Comparison of ENCODE assay signal across 19 cellular contexts in the genomic region with DNA sequence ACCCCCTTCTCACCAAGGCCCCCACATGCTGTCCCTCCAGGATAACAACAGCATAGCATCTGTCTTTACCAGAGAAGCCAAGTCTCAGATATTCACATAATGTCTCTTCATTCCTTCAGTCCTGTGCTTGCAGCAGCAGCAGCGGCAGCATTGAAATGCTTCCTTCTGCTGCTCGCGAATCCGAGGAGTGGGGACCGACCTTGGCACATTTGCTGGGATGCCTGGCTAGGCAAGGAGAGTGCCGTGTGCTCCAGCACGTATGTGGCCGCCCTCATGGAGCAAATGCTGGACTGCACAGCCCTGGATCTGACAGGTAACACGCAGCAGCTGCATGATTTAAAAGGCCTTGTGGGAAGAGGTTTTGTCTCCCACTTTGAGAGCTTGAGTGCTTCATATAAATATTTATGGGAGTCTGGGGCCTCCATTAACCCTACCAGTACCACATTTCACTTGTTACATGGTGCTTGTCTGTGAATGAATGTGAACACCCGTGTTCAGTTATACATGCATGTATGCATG. TPM values are rescaled to one million over a fixed set of nuclear protein-coding genes. Genes with fewer than 3 reads are reported as not detected.
A peak's percentile ranks its signal among the peaks of the same experiment; 100 is the strongest.
DNase-seq lines count a peak whose midpoint lies in the region; ATAC-seq, FAIRE-seq and TF ChIP-seq lines count a peak whose summit lies in the region.
"Had no signal": no experiment of that assay in that cellular context is flagged by ENCODE, and none has a peak within 500 bp of the region (broad histone marks: within the 10 kb centered on the region; RNA-seq: fewer than 3 reads in every experiment).

No MANE protein-coding gene starts in this region.

- no peak for TF ChIP-seq CTCF in HepG2 (CRISPR knock-in tag; IDR thresholded peaks at IDR 0.05)
- TF ChIP-seq CTCF in right lobe of liver (IDR thresholded peaks at IDR 0.05) = no peak
- no peak for TF ChIP-seq CTCF in thyroid gland (IDR thresholded peaks at IDR 0.05)
- TF ChIP-seq CTCF in upper lobe of left lung (IDR thresholded peaks at IDR 0.05) = no peak

- H3K27ac ChIP-seq in HepG2 (ENCODE audit: extremely low read length, insufficient read depth, low read length) = no peak overlapping the region
- H3K27ac ChIP-seq in right lobe of liver = no peak overlapping the region
- H3K27ac ChIP-seq in neuronal stem cell (replicated peaks; ENCODE audit: low read length) = no peak overlapping the region
- peak overlapping the region; percentile 57 to 92 (median 84) for H3K27ac ChIP-seq in thyroid gland
- no peak overlapping the region for H3K27ac ChIP-seq in upper lobe of left lung
- H3K27ac ChIP-seq: 22Rv1, A549, BLaER1 had no signal

- H3K79me2 ChIP-seq in HepG2 (ENCODE audit: insufficient read depth, low read length) = no peaks in the 10 kb centered on the region

- TF ChIP-seq POLR2A in HepG2 (IDR thresholded peaks at IDR 0.05; ENCODE audit: insufficient read depth in 1 of 2, low read depth in 2 of 2, low read length in 2 of 2) = no peak
- TF ChIP-seq POLR2A in right lobe of liver (IDR thresholded peaks at IDR 0.05) = no peak
- no peak for TF ChIP-seq POLR2A in thyroid gland (IDR thresholded peaks at IDR 0.05)
- no peak for TF ChIP-seq POLR2A in upper lobe of left lung (IDR thresholded peaks at IDR 0.05)

- H3K9me3 ChIP-seq in HepG2 (ENCODE audit: low read length) = no peaks in the 10 kb centered on the region
- no peaks in the 10 kb centered on the region for H3K9me3 ChIP-seq in right lobe of liver
- no peaks in the 10 kb centered on the region for H3K9me3 ChIP-seq in neuronal stem cell (replicated peaks in 1 of 2; ENCODE audit: control insufficient read depth in 2 of 2, insufficient read depth in 1 of 2, low read depth in 1 of 2, low read length in 2 of 2)
- no peaks in the 10 kb centered on the region for H3K9me3 ChIP-seq in thyroid gland
- H3K9me3 ChIP-seq in upper lobe of left lung = no peaks in the 10 kb centered on the region
- H3K9me3 ChIP-seq: A549, BLaER1 had no signal

- H3K23ac ChIP-seq in neuronal stem cell (ENCODE audit: low read depth, low read length, poor library complexity) = no peak overlapping the region

- H3K36me3 ChIP-seq in HepG2 (replicated peaks in 1 of 2; ENCODE audit: control insufficient read depth in 1 of 2, insufficient read depth in 2 of 2, low read length in 2 of 2) (no peaks in the 10 kb centered on the region), right lobe of liver (no peaks in the 10 kb centered on the region), neuronal stem cell (replicated peaks in 1 of 2; ENCODE audit: control insufficient read depth in 2 of 2, insufficient read depth in 2 of 2, low read length in 2 of 2) (no peaks in the 10 kb centered on the region), thyroid gland (no peaks in the 10 kb centered on the region), upper lobe of left lung (no peaks in the 10 kb centered on the region)
- H3K36me3 ChIP-seq: BLaER1 had no signal

- POLR2A ChIA-PET in HepG2 (lab: Yijun Ruan, JAX) = no interaction called here

- H2AK5ac ChIP-seq in neuronal stem cell (ENCODE audit: low read depth, low read length) = no peak overlapping the region

- peak overlapping the region; percentile 20 for H3K18ac ChIP-seq in neuronal stem cell (ENCODE audit: low read length)

- BruUV-seq in HepG2 (replicated peaks; lab: Mats Ljungman, UMichigan) = no TSS peak

- CTCF ChIA-PET in HepG2 (lab: Yijun Ruan, JAX; ENCODE audit: low intra/inter-chr PET ratio, low total read pairs) = no interaction called here

- no peak for FAIRE-seq in HepG2 (lab: Jason Lieb, UNC)
- FAIRE-seq: A549, G401.6, GM12891, H54 had no signal

- H3K4me2 ChIP-seq in HepG2 (ENCODE audit: low read depth, low read length) (no peak overlapping the region), neuronal stem cell (ENCODE audit: insufficient read depth, low read length, poor library complexity, severe bottlenecking) (no peak overlapping the region)
- H3K4me2 ChIP-seq: A549, BLaER1, GM23338 had no signal

- no peak for TF ChIP-seq RAD21 in HepG2 (CRISPR knock-in tag; IDR thresholded peaks at IDR 0.05)

- no peak overlapping the region for H4K91ac ChIP-seq in neuronal stem cell (ENCODE audit: low read depth, low read length, poor library complexity)

- no peak overlapping the region for H2AFZ ChIP-seq in HepG2 (ENCODE audit: low read length)
- H2AFZ ChIP-seq in neuronal stem cell (ENCODE audit: low read length) = no peak overlapping the region
- H2AFZ ChIP-seq: GM23338 had no signal

- ATAC-seq in HepG2 (no peak; the same call in 2 of the 3 replicates), right lobe of liver (no peak), HG03460 (IDR thresholded peaks at IDR 0.05; ENCODE audit: unreplicated experiment) (no peak), upper lobe of left lung (ENCODE audit: low FRiP score in 2 of 2) (no peak), GM18870 (IDR thresholded peaks at IDR 0.05; ENCODE audit: unreplicated experiment) (no peak)
- ATAC-seq: A549, GM23338 had no signal

- H2BK120ac ChIP-seq in neuronal stem cell (ENCODE audit: low read depth, low read length) = no peak overlapping the region

- H2BK15ac ChIP-seq in neuronal stem cell (ENCODE audit: low read length) = no peak overlapping the region

- intact Hi-C loops in HepG2 (cut with micrococcal nuclease; ENCODE audit: unreplicated experiment) (no loop called here), right lobe of liver (cut with DNase I) (no loop called here), thyroid gland (cut with DNase I) (no loop called here)

- H3K9ac ChIP-seq in HepG2 (ENCODE audit: insufficient read depth, low read depth, low read length) = no peak overlapping the region
- no peak overlapping the region for H3K9ac ChIP-seq in neuronal stem cell (ENCODE audit: low read depth, low read length, poor library complexity)
- H3K9ac ChIP-seq: BLaER1 had no signal

- no peaks in the 10 kb centered on the region for H4K20me1 ChIP-seq in HepG2 (ENCODE audit: insufficient read depth, low read length)

- no peak overlapping the region for H4K8ac ChIP-seq in neuronal stem cell (ENCODE audit: low read depth, low read length)

- no peaks in the 10 kb centered on the region for H3K79me1 ChIP-seq in neuronal stem cell (ENCODE audit: low read depth, low read length)

- in situ Hi-C loops in HepG2 (cut with HindIII; ENCODE audit: extremely low pct_ligation_motif_present, low pct_unique_long_range_greater_than_20kb) = no loop called here

- no peak overlapping the region for H2BK5ac ChIP-seq in neuronal stem cell (ENCODE audit: low read length)

- no peak for TF ChIP-seq EP300 in HepG2 (IDR thresholded peaks at IDR 0.05; ENCODE audit: low read depth in 2 of 2, low read length in 2 of 2)
- no peak for TF ChIP-seq EP300 in HepG2 (CRISPR knock-in tag; IDR thresholded peaks at IDR 0.05; ENCODE audit: borderline replicate concordance)
- no peak for TF ChIP-seq EP300 in upper lobe of left lung (IDR thresholded peaks at IDR 0.05)

- H2BK12ac ChIP-seq in neuronal stem cell (ENCODE audit: low read length) = no peak overlapping the region

- DNase-seq in HepG2 (ENCODE audit: low spot score) (no peak), right lobe of liver (no peak), NCI-H187 treated with DMSO at 0.1 percent for 48 hours (lab: John Stamatoyannopoulos, UW) (peak; percentile 19), neuronal stem cell (ENCODE audit: low spot score) (no peak), thyroid gland (peak in 1 of 2 donors; percentile 28), upper lobe of left lung (no peak)
- DNase-seq: CD4-positive, alpha-beta memory T cell; DMS153; DND-41; HCEC 1CT had no signal

- no peak overlapping the region for H3K4ac ChIP-seq in neuronal stem cell (ENCODE audit: low read length)

- H3K27me3 ChIP-seq in HepG2 (ENCODE audit: control insufficient read depth in 1 of 2, insufficient read depth in 2 of 2, low read length in 2 of 2) (peaks cover 4 to 5% of the 10 kb centered on the region in 2 experiments; a peak in 2 of 5 replicates), right lobe of liver (no peaks in the 10 kb centered on the region), neuronal stem cell (ENCODE audit: control insufficient read depth in 3 of 3, insufficient read depth in 3 of 3, low read depth in 1 of 3, low read length in 3 of 3) (peaks cover 16 to 74% (median 41%) of the 10 kb centered on the region in 3 experiments), thyroid gland (no peaks in the 10 kb centered on the region), upper lobe of left lung (no peaks in the 10 kb centered on the region)

- H3K4me3 ChIP-seq in HepG2 (replicated peaks in 1 of 3; ENCODE audit: insufficient read depth in 1 of 3, low read depth in 2 of 3, low read length in 3 of 3) (no peak overlapping the region), right lobe of liver (no peak overlapping the region), neuronal stem cell (ENCODE audit: low read length in 2 of 2) (no peak overlapping the region), thyroid gland (replicated peaks in 1 of 3) (no peak overlapping the region), upper lobe of left lung (no peak overlapping the region)
- H3K4me3 ChIP-seq: A549, BLaER1, GM23338 had no signal

- peaks cover 39% of the 10 kb centered on the region for H3K4me1 ChIP-seq in HepG2 (ENCODE audit: insufficient read depth, low read length)
- peaks cover 0 to 38% (median 17%) of the 10 kb centered on the region in 4 donors for H3K4me1 ChIP-seq in right lobe of liver
- H3K4me1 ChIP-seq in neuronal stem cell (ENCODE audit: control insufficient read depth in 2 of 2, insufficient read depth in 1 of 2, low read depth in 1 of 2, low read length in 2 of 2) = peaks cover 0 to 1% of the 10 kb centered on the region in 2 donors
- peaks cover 60 to 83% of the 10 kb centered on the region in 2 donors for H3K4me1 ChIP-seq in thyroid gland
- H3K4me1 ChIP-seq in upper lobe of left lung = peaks cover 11 to 40% (median 33%) of the 10 kb centered on the region in 4 donors
- H3K4me1 ChIP-seq: A549, BLaER1 had no signal

- WGBS in HepG2 (ENCODE audit: low lambda C conversion rate) = 39% methylated on average over 10 of the region's 10 CpGs
- WGBS in right lobe of liver (ENCODE audit: insufficient coverage, low coverage, low lambda C conversion rate, missing lambda C conversion rate) = 65% methylated on average over 4 of the region's 10 CpGs
- WGBS in neuronal stem cell (ENCODE audit: extremely low coverage in 2 of 2, insufficient read length in 2 of 2, insufficient replicate concordance in 1 of 2), 2 donors = no CpG with 5 or more reads among the region's 10 CpGs
- 48 to 73% methylated on average over 9 to 10 of the region's 10 CpGs for WGBS in thyroid gland, 2 donors
- WGBS in upper lobe of left lung, 2 donors = 89 to 92% methylated on average over 8 to 10 of the region's 10 CpGs

- H3K14ac ChIP-seq in neuronal stem cell (ENCODE audit: low read length) = no peak overlapping the region

RNA-seq across cellular contexts. Expression of a gene that starts 9.9 kb away (rescaled TPM):
- total RNA-seq in HepG2 (2016; rRNA removed; fragmentation: Illumina TruSeq; extraction: Trizol) (0.11 and 0.18 TPM in 2 replicates), right lobe of liver (10 to 100 TPM; 16.6 to 32.3 (median 22.5) TPM), thyroid gland (10 to 100 TPM; 34.4 to 46.1 (median 43.5) TPM), upper lobe of left lung (10 to 100 TPM; 34.0 to 81.7 (median 60.5) TPM)
- total RNA-seq in HepG2 (2016; cell fraction: cytosol; rRNA removed; fragmentation: Illumina TruSeq; extraction: Trizol; ENCODE audit: low read depth) = not detected in 2 replicates
- 0.06 and 0.27 TPM in 2 replicates for total RNA-seq in HepG2 (2016; cell fraction: insoluble cytoplasmic fraction; rRNA removed; fragmentation: Illumina TruSeq; extraction: Trizol)
- total RNA-seq in HepG2 (2016; cell fraction: membrane; rRNA removed; fragmentation: Illumina TruSeq; extraction: Trizol) = 0.03 and 0.09 TPM in 2 replicates
- 0.13 and 0.25 TPM in 2 replicates for total RNA-seq in HepG2 (2016; cell fraction: nucleus; rRNA removed; fragmentation: Illumina TruSeq; extraction: Trizol)
- 0.08 and 0.14 TPM in 2 replicates for polyA plus RNA-seq in HepG2 (2011; rRNA removed)
- polyA plus RNA-seq in HepG2 (2011; cell fraction: cytosol; rRNA removed) = 0.04 and 0.10 TPM in 2 replicates
- polyA plus RNA-seq in HepG2 (2011; cell fraction: nucleus; rRNA removed) = 0.14 and 0.24 TPM in 2 replicates
- polyA plus RNA-seq in HepG2 (2012) = 0.11 and 0.28 TPM in 2 replicates
- not detected in 2 replicates for polyA plus RNA-seq in HepG2 (2016; cell fraction: cytosol; fragmentation: Illumina TruSeq; extraction: Trizol; ENCODE audit: low read depth)
- polyA plus RNA-seq in HepG2 (2016; cell fraction: insoluble cytoplasmic fraction; fragmentation: Illumina TruSeq; extraction: Trizol; ENCODE audit: low read depth) = 0.26 and 0.32 TPM in 2 replicates
- 0.05 and 0.07 TPM in 2 replicates for polyA plus RNA-seq in HepG2 (2016; cell fraction: membrane; fragmentation: Illumina TruSeq; extraction: Trizol; ENCODE audit: low read depth)
- 0.39 and 0.52 TPM in 2 replicates for polyA plus RNA-seq in HepG2 (2016; cell fraction: nucleus; fragmentation: Illumina TruSeq; extraction: Trizol; ENCODE audit: insufficient read depth, low read depth)
- polyA minus RNA-seq in HepG2 (2011; rRNA and poly(A)+ RNA removed; ENCODE audit: low replicate concordance) = 0.06 and 0.98 TPM in 2 replicates
- 0.18 and 0.20 TPM in 2 replicates for polyA minus RNA-seq in HepG2 (2011; cell fraction: cytosol; rRNA and poly(A)+ RNA removed)
- 0.12 and 0.13 TPM in 2 replicates for polyA minus RNA-seq in HepG2 (2011; cell fraction: nucleus; rRNA and poly(A)+ RNA removed)
- 1.4 TPM for polyA plus RNA-seq in neuronal stem cell (2013, experiment 1 of 2)
- 1.6 TPM for polyA plus RNA-seq in neuronal stem cell (2013, experiment 2 of 2)

Comparison
In these comparisons a context has a peak if more than half of its experiments do, and no peak if none do; other contexts are left out.
1. RNA of a gene that starts 9.9 kb away (total RNA-seq): 34.0 to 81.7 TPM in upper lobe of left lung, 34.4 to 46.1 TPM in thyroid gland and 16.6 to 32.3 TPM in right lobe of liver; 0.03 to 0.27 TPM in HepG2; every median in the first group is over 10 times any median in the second.
2. H3K27ac ChIP-seq: peak in thyroid gland (3 of 3); none in HepG2 (single experiment), right lobe of liver (0 of 3), neuronal stem cell (single experiment) and upper lobe of left lung (0 of 4).